In genomic region chr19:45095496-45096413, GRCh38 we compare ENCODE assay signal across 18 cellular contexts. TPM values are rescaled to one million over a fixed set of nuclear protein-coding genes. Genes with fewer than 3 reads are reported as not detected.
A peak's percentile ranks its signal among the peaks of the same experiment; 100 is the strongest.
DNase-seq lines count a peak whose midpoint lies in the region; ATAC-seq and TF ChIP-seq lines count a peak whose summit lies in the region.
"Had no signal": no experiment of that assay in that cellular context is flagged by ENCODE, and none has a peak within 500 bp of the region (broad histone marks: within the 10 kb centered on the region; RNA-seq: fewer than 3 reads in every experiment).

No MANE protein-coding gene starts in this region.

- no peaks in the 10 kb centered on the region for H3K27me3 ChIP-seq in neuronal stem cell (ENCODE audit: control insufficient read depth in 3 of 3, insufficient read depth in 3 of 3, low read depth in 1 of 3, low read length in 3 of 3)
- H3K27me3 ChIP-seq: neutrophil had no signal

- H3K23ac ChIP-seq in neuronal stem cell (ENCODE audit: low read depth, low read length, poor library complexity) = no peak overlapping the region

- TF ChIP-seq CTCF in HFFc6 (IDR thresholded peaks at IDR 0.05) (no peak), brain (conservative IDR thresholded peaks at IDR 0.05) (no peak)

- H2BK15ac ChIP-seq in neuronal stem cell (ENCODE audit: low read length) = no peak overlapping the region

- no peak overlapping the region for H2BK5ac ChIP-seq in neuronal stem cell (ENCODE audit: low read length)

- H2AK5ac ChIP-seq in neuronal stem cell (ENCODE audit: low read depth, low read length) = no peak overlapping the region

- peaks cover 21 to 47% of the 10 kb centered on the region in 2 donors for H3K4me1 ChIP-seq in neuronal stem cell (ENCODE audit: control insufficient read depth in 2 of 2, insufficient read depth in 1 of 2, low read depth in 1 of 2, low read length in 2 of 2)

- H3K79me1 ChIP-seq in neuronal stem cell (ENCODE audit: low read depth, low read length) = peaks cover 14% of the 10 kb centered on the region

- H3K36me3 Mint-ChIP-seq in T-helper 2 cell treated with Interferon-gamma antibody and Interleukin-4, amounts not matched to agents 5 μg/mL and 100 μg/mL, for 36 hours (ENCODE audit: low read depth) = peaks cover 14% of the 10 kb centered on the region
- H3K36me3 Mint-ChIP-seq in HFFc6 (ENCODE audit: low read depth) (peaks cover 23% of the 10 kb centered on the region), brain (peaks cover 21% of the 10 kb centered on the region)

- no peak overlapping the region for H3K14ac ChIP-seq in neuronal stem cell (ENCODE audit: low read length)

- H3K27ac ChIP-seq in neuronal stem cell (replicated peaks; ENCODE audit: low read length) = no peak overlapping the region
- H3K27ac ChIP-seq: neutrophil had no signal

- H2BK120ac ChIP-seq in neuronal stem cell (ENCODE audit: low read depth, low read length) = no peak overlapping the region

- no peak overlapping the region for H4K91ac ChIP-seq in neuronal stem cell (ENCODE audit: low read depth, low read length, poor library complexity)

- no peak overlapping the region for H2AFZ ChIP-seq in neuronal stem cell (ENCODE audit: low read length)

- no peak overlapping the region for H4K8ac ChIP-seq in neuronal stem cell (ENCODE audit: low read depth, low read length)

- H3K4me3 Mint-ChIP-seq in T-helper 2 cell treated with Interferon-gamma antibody and Interleukin-4, amounts not matched to agents 5 μg/mL and 100 μg/mL, for 36 hours = no peak overlapping the region
- H3K4me3 Mint-ChIP-seq in HFFc6 = peak overlapping the region; percentile 20; the same call in 1 of the 2 replicates
- H3K4me3 Mint-ChIP-seq in brain = peak overlapping the region; percentile 70 to 99 (median 92)

- no peaks in the 10 kb centered on the region for H3K27me3 Mint-ChIP-seq in T-helper 2 cell treated with Interferon-gamma antibody and Interleukin-4, amounts not matched to agents 5 μg/mL and 100 μg/mL, for 36 hours (ENCODE audit: low read depth)
- H3K27me3 Mint-ChIP-seq in HFFc6 (ENCODE audit: insufficient read depth) (peaks cover 2% of the 10 kb centered on the region; the same call in 1 of the 2 replicates), brain (peaks cover 24% of the 10 kb centered on the region)

- DNase-seq in T-helper 2 cell treated with Interferon-gamma antibody and Interleukin-4, amounts not matched to agents 5 μg/mL and 100 μg/mL, for 36 hours (ENCODE audit: low spot score) = no peak
- DNase-seq in T-helper 2 cell = no peak
- no peak for DNase-seq in HFFc6
- no peak for DNase-seq in neuronal stem cell (ENCODE audit: low spot score)
- no peak for DNase-seq in RPMI8226
- no peak for DNase-seq in cortex of kidney (lab: John Stamatoyannopoulos, UW)
- DNase-seq: activated T-cell treated with anti-CD3 and anti-CD28 coated beads for 4 hours, aorta, dermis blood vessel endothelial cell, GOT3, left ventricle myocardium superior, NCI-H2081 had no signal

- no peak overlapping the region for H3K18ac ChIP-seq in neuronal stem cell (ENCODE audit: low read length)

- H3K9me3 ChIP-seq in neuronal stem cell (replicated peaks in 1 of 2; ENCODE audit: control insufficient read depth in 2 of 2, insufficient read depth in 1 of 2, low read depth in 1 of 2, low read length in 2 of 2) = no peaks in the 10 kb centered on the region
- H3K9me3 ChIP-seq: neutrophil had no signal

- H3K4me3 ChIP-seq in neuronal stem cell (ENCODE audit: low read length in 2 of 2) = no peak overlapping the region
- H3K4me3 ChIP-seq: skin epidermis had no signal

- peaks cover 5 to 20% of the 10 kb centered on the region in 2 donors for H3K36me3 ChIP-seq in neuronal stem cell (replicated peaks in 1 of 2; ENCODE audit: control insufficient read depth in 2 of 2, insufficient read depth in 2 of 2, low read length in 2 of 2)

- peaks cover 40% of the 10 kb centered on the region for H3K4me1 Mint-ChIP-seq in T-helper 2 cell treated with Interferon-gamma antibody and Interleukin-4, amounts not matched to agents 5 μg/mL and 100 μg/mL, for 36 hours (ENCODE audit: low read depth)
- H3K4me1 Mint-ChIP-seq in HFFc6 (ENCODE audit: low read depth) (peaks cover 81% of the 10 kb centered on the region), brain (peaks cover 89% of the 10 kb centered on the region)

- H3K9me3 Mint-ChIP-seq in T-helper 2 cell treated with Interferon-gamma antibody and Interleukin-4, amounts not matched to agents 5 μg/mL and 100 μg/mL, for 36 hours = no peaks in the 10 kb centered on the region
- H3K9me3 Mint-ChIP-seq in HFFc6 = no peaks in the 10 kb centered on the region
- no peaks in the 10 kb centered on the region for H3K9me3 Mint-ChIP-seq in brain

- no peak overlapping the region for H3K4ac ChIP-seq in neuronal stem cell (ENCODE audit: low read length)

- H3K27ac Mint-ChIP-seq in T-helper 2 cell treated with Interferon-gamma antibody and Interleukin-4, amounts not matched to agents 5 μg/mL and 100 μg/mL, for 36 hours = peak overlapping the region; percentile 49
- H3K27ac Mint-ChIP-seq in HFFc6 (peak overlapping the region; percentile 88), brain (peak overlapping the region in 4 of 5 experiments; percentile 91 to 97 (median 96))

- H3K4me2 ChIP-seq in neuronal stem cell (ENCODE audit: insufficient read depth, low read length, poor library complexity, severe bottlenecking) = no peak overlapping the region

- no CpG with 5 or more reads among the region's 14 CpGs for WGBS in neuronal stem cell (ENCODE audit: extremely low coverage in 2 of 2, insufficient read length in 2 of 2, insufficient replicate concordance in 1 of 2), 2 donors

- H3K9ac ChIP-seq in neuronal stem cell (ENCODE audit: low read depth, low read length, poor library complexity) = peak overlapping the region; percentile 6

- no peak for ATAC-seq in HG03460 (IDR thresholded peaks at IDR 0.05; ENCODE audit: unreplicated experiment)
- ATAC-seq: left ventricle myocardium superior had no signal

- H2BK12ac ChIP-seq in neuronal stem cell (ENCODE audit: low read length) = no peak overlapping the region

RNA-seq across cellular contexts. Expression of gene PPP1R37, which starts 2.8 kb away (rescaled TPM):
- total RNA-seq in HFFc6 (2021; fragmentation: NEBNext Ultra II Directional; extraction: Animal tissue kit (Norgen Biotek cat#: 25700)) = 10 to 100 TPM; 20.4 to 27.4 (median 21.6) TPM
- 59.2 TPM for polyA plus RNA-seq in brain (ENCODE audit: insufficient read depth, low read depth, low replicate concordance)
- 15.6 TPM for polyA plus RNA-seq in neuronal stem cell (2013, experiment 1 of 2)
- 15.8 TPM for polyA plus RNA-seq in neuronal stem cell (2013, experiment 2 of 2)

RNA-seq across cellular contexts. Expression of gene GEMIN7, which starts 16.7 kb away (rescaled TPM):
- total RNA-seq in HFFc6 (2021; fragmentation: NEBNext Ultra II Directional; extraction: Animal tissue kit (Norgen Biotek cat#: 25700)) = 10 to 100 TPM; 34.3 to 43.4 (median 39.0) TPM
- 20.6 TPM for polyA plus RNA-seq in brain (ENCODE audit: insufficient read depth, low read depth, low replicate concordance)
- 19.2 TPM for polyA plus RNA-seq in neuronal stem cell (2013, experiment 1 of 2)
- polyA plus RNA-seq in neuronal stem cell (2013, experiment 2 of 2) = 18.7 TPM

RNA-seq across cellular contexts. Expression of gene ZNF296, which starts 19.5 kb away (rescaled TPM):
- under 1 TPM; 0.57 to 0.87 (median 0.65) TPM for total RNA-seq in HFFc6 (2021; fragmentation: NEBNext Ultra II Directional; extraction: Animal tissue kit (Norgen Biotek cat#: 25700))
- 2.1 TPM for polyA plus RNA-seq in brain (ENCODE audit: insufficient read depth, low read depth, low replicate concordance)
- polyA plus RNA-seq in neuronal stem cell (2013, experiment 1 of 2) = 1.2 TPM
- 1.0 TPM for polyA plus RNA-seq in neuronal stem cell (2013, experiment 2 of 2)
- total RNA-seq: fibroblast of lung, M059J had no signal

RNA-seq across cellular contexts. Expression of gene CLASRP, which starts 56.9 kb away (rescaled TPM):
- total RNA-seq in HFFc6 (2021; fragmentation: NEBNext Ultra II Directional; extraction: Animal tissue kit (Norgen Biotek cat#: 25700)) = 10 to 100 TPM; 29.9 to 42.9 (median 37.3) TPM
- polyA plus RNA-seq in brain (ENCODE audit: insufficient read depth, low read depth, low replicate concordance) = 23.6 TPM
- polyA plus RNA-seq in neuronal stem cell (2013, experiment 1 of 2) = 37.0 TPM
- 35.8 TPM for polyA plus RNA-seq in neuronal stem cell (2013, experiment 2 of 2)
